1 cellular context compared by ENCODE assay signal in the genomic region with DNA sequence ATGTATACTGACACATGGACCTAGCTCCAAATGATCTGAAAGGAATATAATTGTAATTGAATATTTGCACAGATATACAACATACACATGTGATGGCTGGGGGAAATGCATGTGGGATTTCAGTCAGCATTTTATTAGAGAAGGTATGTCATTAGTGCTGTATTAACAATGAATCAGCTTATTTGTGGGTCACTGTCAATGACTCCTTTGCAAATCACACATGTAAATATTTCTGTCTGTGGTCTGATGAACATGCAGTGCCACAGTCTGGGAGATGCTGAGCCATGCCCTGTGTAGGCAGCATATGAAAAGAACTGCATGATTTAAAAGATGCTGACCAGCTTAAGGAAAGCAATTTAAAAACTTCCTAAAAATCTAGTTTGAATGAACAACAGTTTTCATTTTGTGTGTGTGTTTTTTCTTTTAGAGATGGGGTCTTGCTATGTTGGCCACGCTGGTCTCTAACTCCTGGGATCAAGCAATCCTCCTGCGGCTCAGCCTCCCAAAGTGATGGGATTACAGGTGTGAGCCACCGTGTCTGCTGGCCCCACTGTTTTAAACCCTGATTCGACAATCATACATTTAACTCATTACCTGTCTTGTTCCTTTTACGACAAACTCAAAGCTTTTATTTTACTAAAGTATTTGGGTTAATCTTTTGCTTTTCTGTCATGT.
TF ChIP-seq lines count a peak whose summit lies in the region.

No MANE protein-coding gene starts in this region.

TF ChIP-seq in GM12891, 5 proteins besides CTCF, POLR2A, EP300 and RAD21 (continued from another document):
- no peak for TF ChIP-seq POLR2AphosphoS5 (IDR thresholded peaks at IDR 0.05; ENCODE audit: low read depth, low read length)
